9 cellular contexts compared by ENCODE assay signal in the genomic region with DNA sequence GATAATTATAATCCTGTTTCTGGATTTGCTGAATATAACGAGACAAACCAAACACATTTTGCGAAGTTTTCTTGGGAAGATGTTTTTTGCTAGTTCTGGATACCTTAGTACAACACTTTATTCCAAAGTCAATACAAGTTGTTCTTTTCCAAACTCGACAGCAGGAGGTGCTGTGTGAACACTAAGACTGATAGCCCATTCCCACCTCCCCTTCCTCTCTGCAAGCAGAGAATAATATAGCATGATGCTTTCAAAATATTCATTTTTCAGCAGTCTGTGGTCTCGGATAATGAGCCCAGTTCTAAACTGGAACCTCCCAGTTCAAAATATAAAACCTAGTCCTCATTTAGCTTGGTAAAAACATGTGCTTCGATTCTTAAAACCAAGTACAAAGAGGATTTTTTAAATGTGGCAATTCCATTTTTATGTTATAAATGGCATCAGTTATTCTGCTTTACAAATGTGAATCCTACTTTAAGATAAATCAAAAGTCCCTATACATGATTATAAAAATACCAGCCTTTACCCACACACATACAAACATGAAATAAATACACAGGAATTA.
DNase-seq lines count a peak whose midpoint lies in the region; ATAC-seq and TF ChIP-seq lines count a peak whose summit lies in the region.
"Had no signal": no experiment of that assay in that cellular context is flagged by ENCODE, and none has a peak within 500 bp of the region (broad histone marks: within the 10 kb centered on the region; RNA-seq: fewer than 3 reads in every experiment).

No MANE protein-coding gene starts in this region.

- no peaks in the 10 kb centered on the region for H3K36me3 ChIP-seq in HAP-1 (replicated peaks)
- H3K36me3 ChIP-seq in right lobe of liver: no peaks in the 10 kb centered on the region

- H3K4me3 ChIP-seq in HAP-1 (no peak overlapping the region), astrocyte of the cerebellum (ENCODE audit: low read depth, low read length) (no peak overlapping the region), right lobe of liver (no peak overlapping the region)

- TF ChIP-seq POLR2A in right lobe of liver (IDR thresholded peaks at IDR 0.05): no peak

- in situ Hi-C loops in HAP-1 (cut with MboI; ENCODE audit: low sequenced_read_pairs): loop anchor here (25.0 kb wide), 1 partner anchor 922 kb away; no protein-coding TSS in a partner anchor
- in situ Hi-C loops in astrocyte of the cerebellum (cut with HindIII; ENCODE audit: low sequenced_read_pairs): no loop called here

- 14% methylated on average over 5 of the region's 5 CpGs for WGBS in right lobe of liver (ENCODE audit: insufficient coverage, low coverage, low lambda C conversion rate, missing lambda C conversion rate)

- H3K4me1 ChIP-seq in HAP-1 (peaks cover 2% of the 10 kb centered on the region; the same call in 1 of the 2 replicates), right lobe of liver (no peaks in the 10 kb centered on the region)

- peak; percentile 39 for DNase-seq in DMS 273 treated with DMSO at 0.1 percent for 48 hours (lab: John Stamatoyannopoulos, UW)
- DNase-seq in HAP-1 (ENCODE audit: low spot score in 2 of 2): peak; percentile 59 to 60
- DNase-seq in NCI-H526 (lab: John Stamatoyannopoulos, UW): peak; percentile 48 to 85
- peak; percentile 62 for DNase-seq in astrocyte of the cerebellum (ENCODE audit: low read depth)
- DNase-seq in right lobe of liver: no peak
- DNase-seq: left cardiac atrium had no signal

- H3K27me3 ChIP-seq in HAP-1 (ENCODE audit: low read depth) (peaks cover 43% of the 10 kb centered on the region), right lobe of liver (no peaks in the 10 kb centered on the region)

- TF ChIP-seq CTCF in astrocyte of the cerebellum (IDR thresholded peaks at IDR 0.05; ENCODE audit: low read depth, low read length, missing control alignments) (peak; percentile 65), right lobe of liver (IDR thresholded peaks at IDR 0.05) (peak; percentile 37 to 49 (median 46))

- intact Hi-C loops in right lobe of liver (cut with DNase I): no loop called here

- ATAC-seq in right lobe of liver (peak; percentile 52 to 61 (median 56)), GM18511 (IDR thresholded peaks at IDR 0.05; ENCODE audit: unreplicated experiment) (no peak), GM19467 (IDR thresholded peaks at IDR 0.05; ENCODE audit: unreplicated experiment) (no peak), HG02981 (IDR thresholded peaks at IDR 0.05; ENCODE audit: unreplicated experiment) (no peak)

- H3K9me3 ChIP-seq in HAP-1: no peaks in the 10 kb centered on the region
- no peaks in the 10 kb centered on the region for H3K9me3 ChIP-seq in right lobe of liver

- no peak overlapping the region for H3K27ac ChIP-seq in right lobe of liver

Comparison
In these comparisons a context has a peak if more than half of its experiments do, and no peak if none do; other contexts are left out.
1. DNase-seq: peak in DMS 273 treated with DMSO at 0.1 percent for 48 hours (single experiment), HAP-1 (2 of 2), NCI-H526 (2 of 2) and astrocyte of the cerebellum (single experiment); none in right lobe of liver (0 of 3).
2. ATAC-seq: peak in right lobe of liver (4 of 4); none in GM18511 (single experiment), GM19467 (single experiment) and HG02981 (single experiment).